In genomic region chr1:226938903-226939438, GRCh38 we compare ENCODE assay signal across 8 cellular contexts. TPM values are rescaled to one million over a fixed set of nuclear protein-coding genes. Genes with fewer than 3 reads are reported as not detected.
DNase-seq lines count a peak whose midpoint lies in the region; ATAC-seq, FAIRE-seq and TF ChIP-seq lines count a peak whose summit lies in the region.

No MANE protein-coding gene starts in this region.

- peaks cover 12% of the 10 kb centered on the region for H3K9me3 ChIP-seq in SJCRH30 (replicated peaks)
- peaks cover 10% of the 10 kb centered on the region for H3K9me3 ChIP-seq in neural progenitor cell (ENCODE audit: low read depth)

- H2AFZ ChIP-seq in neural progenitor cell (replicated peaks) = peak overlapping the region; percentile 80

- peaks cover 33% of the 10 kb centered on the region for H3K4me1 Mint-ChIP-seq in neural progenitor cell

- FAIRE-seq in HTR-8/SVneo (lab: Jason Lieb, UNC) = no peak

- H3K9me3 Mint-ChIP-seq in neural progenitor cell = peaks cover 16% of the 10 kb centered on the region

- H3K4me3 ChIP-seq in SJCRH30 = peak overlapping the region; percentile 65
- H3K4me3 ChIP-seq in epithelial cell of proximal tubule (ENCODE audit: low read depth, low read length) = peak overlapping the region; percentile 75
- H3K4me3 ChIP-seq in neural progenitor cell = peak overlapping the region; percentile 45

- H4K20me1 ChIP-seq in neural progenitor cell (ENCODE audit: low read depth) = no peaks in the 10 kb centered on the region

- peaks cover 10% of the 10 kb centered on the region for H3K36me3 Mint-ChIP-seq in neural progenitor cell

- H3K4me1 ChIP-seq in SJCRH30 = peaks cover 6% of the 10 kb centered on the region
- H3K4me1 ChIP-seq in neural progenitor cell = peaks cover 9% of the 10 kb centered on the region

- TF ChIP-seq CTCF in epithelial cell of proximal tubule (conservative IDR thresholded peaks at IDR 0.05; ENCODE audit: low read depth, low read length) (no peak), neural progenitor cell (IDR thresholded peaks at IDR 0.05) (no peak)

- H3F3A ChIP-seq in neural progenitor cell (ENCODE audit: low read depth) = peaks cover 10% of the 10 kb centered on the region

- H3K4me2 ChIP-seq in neural progenitor cell = peak overlapping the region; percentile 75

- ATAC-seq in HG03342 (IDR thresholded peaks at IDR 0.05; ENCODE audit: unreplicated experiment) = no peak

- H3K36me3 ChIP-seq in SJCRH30 (no peaks in the 10 kb centered on the region), neural progenitor cell (no peaks in the 10 kb centered on the region)

- H3K27me3 Mint-ChIP-seq in neural progenitor cell (ENCODE audit: insufficient read depth, low read depth) = peaks cover 3% of the 10 kb centered on the region

- H3K27ac ChIP-seq in SJCRH30 = peak overlapping the region; percentile 86
- no peak overlapping the region for H3K27ac ChIP-seq in neural progenitor cell

- no peak overlapping the region for H3K9ac ChIP-seq in neural progenitor cell

- H3K27me3 ChIP-seq in SJCRH30 (no peaks in the 10 kb centered on the region), neural progenitor cell (peaks cover 7% of the 10 kb centered on the region)

- peak overlapping the region; percentile 16 for H3K27ac Mint-ChIP-seq in neural progenitor cell

- peaks cover 21% of the 10 kb centered on the region for H3K79me2 ChIP-seq in neural progenitor cell (ENCODE audit: low read depth)

- peak overlapping the region; percentile 88 for H3K4me3 Mint-ChIP-seq in neural progenitor cell

- peak; percentile 47 for DNase-seq in A172 (ENCODE audit: low spot score)
- peak; percentile 32 for DNase-seq in GM04504 (ENCODE audit: low read depth)
- DNase-seq in SJCRH30 = no peak
- no peak for DNase-seq in epithelial cell of proximal tubule (ENCODE audit: low read depth)
- DNase-seq in neural progenitor cell (ENCODE audit: low spot score) = no peak
- DNase-seq in HTR-8/SVneo (ENCODE audit: insufficient read length, low spot score) = no peak
- no peak for DNase-seq in GM19240 (ENCODE audit: insufficient read length, low spot score)

RNA-seq across cellular contexts. Expression of gene COQ8A, which starts 1.1 kb away (rescaled TPM):
- 6.9 and 7.9 TPM in 2 replicates for total RNA-seq in A172 (2014; rRNA removed; shearing (Covaris generic))
- 24.0 and 26.9 TPM in 2 replicates for total RNA-seq in SJCRH30 (2014; rRNA removed; shearing (Covaris generic))
- total RNA-seq in epithelial cell of proximal tubule (9.8 and 10.2 TPM in 2 replicates), neural progenitor cell (ENCODE audit: low replicate concordance) (13.8 and 18.8 TPM in 2 replicates)

Comparison
In these comparisons a context has a peak if more than half of its experiments do, and no peak if none do; other contexts are left out.
1. DNase-seq: peak in A172 (single experiment) and GM04504 (single experiment); none in SJCRH30 (0 of 2), epithelial cell of proximal tubule (single experiment), neural progenitor cell (single experiment), HTR-8/SVneo (single experiment) and GM19240 (single experiment).
2. Peak in every context shown above with its lines, with median percentiles within 50 percentile points of each other: H3K4me3 ChIP-seq.